30 cellular contexts compared by ENCODE assay signal in the genomic region with DNA sequence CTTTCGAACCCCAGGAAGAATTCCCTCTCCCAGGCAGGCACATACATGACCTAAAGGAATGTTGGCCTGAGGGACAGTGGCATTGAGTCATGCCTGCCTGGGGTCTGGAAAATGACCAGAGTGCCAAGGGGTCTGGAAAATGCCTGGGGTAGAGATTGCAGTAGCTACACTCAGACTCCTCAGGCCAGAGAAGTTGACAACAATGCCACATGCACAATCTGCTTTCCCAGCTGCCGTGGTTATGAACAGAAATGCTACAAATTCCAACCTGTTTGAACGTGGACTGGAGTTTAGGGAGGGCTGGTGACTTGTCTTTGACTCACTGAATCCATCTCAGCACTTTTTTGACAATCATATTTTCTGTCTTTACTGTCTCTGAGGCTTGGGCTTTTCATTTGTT.
DNase-seq lines count a peak whose midpoint lies in the region; ATAC-seq, FAIRE-seq and TF ChIP-seq lines count a peak whose summit lies in the region.
"Had no signal": no experiment of that assay in that cellular context is flagged by ENCODE, and none has a peak within 500 bp of the region (broad histone marks: within the 10 kb centered on the region; RNA-seq: fewer than 3 reads in every experiment).

No MANE protein-coding gene starts in this region.

- H3K27ac Mint-ChIP-seq in activated naive CD8-positive, alpha-beta T cell treated with anti-CD3 and anti-CD28 coated beads for 36 hours: no peak overlapping the region
- H3K27ac Mint-ChIP-seq in mesothelial cell of epicardium: no peak overlapping the region
- H3K27ac Mint-ChIP-seq: activated CD8-positive, alpha-beta T cell treated with anti-CD3 and anti-CD28 coated beads for 36 hours; activated naive CD4-positive, alpha-beta T cell treated with anti-CD3 and anti-CD28 coated beads, Interleukin-2, amount 50 U/mL, for 24 hours; naive thymus-derived CD8-positive, alpha-beta T cell; T-helper 1 cell treated with Interleukin-12 subunit alpha and Interleukin-12 subunit beta and Interleukin-4 antibody, amounts not matched to agents 30 μg/mL and 1 μg/mL, for 36 hours; WTC11 had no signal

- H3K4me3 ChIP-seq in trophoblast cell (ENCODE audit: low read depth, low read length) (no peak overlapping the region), HepG2 (replicated peaks in 1 of 3; ENCODE audit: insufficient read depth in 1 of 3, low read depth in 2 of 3, low read length in 3 of 3) (no peak overlapping the region)
- H3K4me3 ChIP-seq: BLaER1, cardiac muscle cell, K562, lower lobe of right lung, SJCRH30 had no signal

- H4K12ac ChIP-seq in trophoblast cell (ENCODE audit: low read depth, low read length): no peak overlapping the region

- H3K4me3 Mint-ChIP-seq in activated naive CD8-positive, alpha-beta T cell treated with anti-CD3 and anti-CD28 coated beads for 36 hours: no peak overlapping the region
- no peak overlapping the region for H3K4me3 Mint-ChIP-seq in mesothelial cell of epicardium
- H3K4me3 Mint-ChIP-seq: activated CD8-positive, alpha-beta T cell treated with anti-CD3 and anti-CD28 coated beads for 36 hours; activated naive CD4-positive, alpha-beta T cell treated with anti-CD3 and anti-CD28 coated beads, Interleukin-2, amount 50 U/mL, for 24 hours; naive thymus-derived CD8-positive, alpha-beta T cell; T-helper 1 cell treated with Interleukin-12 subunit alpha and Interleukin-12 subunit beta and Interleukin-4 antibody, amounts not matched to agents 30 μg/mL and 1 μg/mL, for 36 hours; WTC11 had no signal

- no peak overlapping the region for H3K18ac ChIP-seq in trophoblast cell (ENCODE audit: low read length)

- H3K4me2 ChIP-seq in trophoblast cell (ENCODE audit: low read length) (no peak overlapping the region), HepG2 (ENCODE audit: low read depth, low read length) (no peak overlapping the region)
- H3K4me2 ChIP-seq: BLaER1 had no signal

- no peak overlapping the region for H3K4ac ChIP-seq in trophoblast cell (ENCODE audit: low read depth, low read length)

- H3K27me3 Mint-ChIP-seq in activated naive CD8-positive, alpha-beta T cell treated with anti-CD3 and anti-CD28 coated beads for 36 hours: no peaks in the 10 kb centered on the region
- no peaks in the 10 kb centered on the region for H3K27me3 Mint-ChIP-seq in mesothelial cell of epicardium (ENCODE audit: low read depth)
- H3K27me3 Mint-ChIP-seq: activated CD8-positive, alpha-beta T cell treated with anti-CD3 and anti-CD28 coated beads for 36 hours; activated naive CD4-positive, alpha-beta T cell treated with anti-CD3 and anti-CD28 coated beads, Interleukin-2, amount 50 U/mL, for 24 hours; naive thymus-derived CD8-positive, alpha-beta T cell had no signal

- WGBS in trophoblast cell (ENCODE audit: extremely low coverage, insufficient coverage, insufficient read length): no CpG with 5 or more reads among the region's 3 CpGs
- 0% methylated on average over 3 of the region's 3 CpGs for WGBS in HepG2 (ENCODE audit: low lambda C conversion rate)

- H2BK12ac ChIP-seq in trophoblast cell (ENCODE audit: low read length): no peak overlapping the region

- no peak overlapping the region for H4K8ac ChIP-seq in trophoblast cell (ENCODE audit: low read depth, low read length)

- H3K79me2 ChIP-seq in trophoblast cell (ENCODE audit: control insufficient read depth, insufficient read depth, low read length, poor library complexity): no peaks in the 10 kb centered on the region
- no peaks in the 10 kb centered on the region for H3K79me2 ChIP-seq in HepG2 (ENCODE audit: insufficient read depth, low read length)

- no peak for ATAC-seq in HepG2
- ATAC-seq: activated CD8-positive, alpha-beta T cell treated with anti-CD3 and anti-CD28 coated beads for 36 hours; esophagus mucosa; K562; lower lobe of right lung; naive thymus-derived CD8-positive, alpha-beta T cell; WTC11 had no signal

- FAIRE-seq in H54 (lab: Jason Lieb, UNC) (peak; percentile 87), HepG2 (lab: Jason Lieb, UNC) (no peak)
- FAIRE-seq: GM12891, K562, small intestine had no signal

- H3K27ac ChIP-seq in epithelial cell of prostate: peak overlapping the region; percentile 27
- H3K27ac ChIP-seq in trophoblast cell (ENCODE audit: low read depth, low read length): peak overlapping the region; percentile 47
- no peak overlapping the region for H3K27ac ChIP-seq in HepG2 (ENCODE audit: extremely low read length, insufficient read depth, low read length)
- H3K27ac ChIP-seq: BLaER1, cardiac muscle cell, lower lobe of right lung, SJCRH30 had no signal

- peaks cover 9 to 19% of the 10 kb centered on the region in 2 experiments for H3K4me1 ChIP-seq in trophoblast cell (ENCODE audit: control insufficient read depth in 1 of 2, insufficient read depth in 2 of 2, low read length in 2 of 2)
- H3K4me1 ChIP-seq in HepG2 (ENCODE audit: insufficient read depth, low read length): no peaks in the 10 kb centered on the region
- H3K4me1 ChIP-seq: BLaER1, lower lobe of right lung, SJCRH30 had no signal

- H2AFZ ChIP-seq in trophoblast cell (ENCODE audit: insufficient read depth, low read length, poor library complexity) (no peak overlapping the region), HepG2 (ENCODE audit: low read length) (no peak overlapping the region)

- no TSS peak for BruUV-seq in HepG2 (replicated peaks; lab: Mats Ljungman, UMichigan)

- no peak overlapping the region for H3K14ac ChIP-seq in trophoblast cell (ENCODE audit: low read length)

- CTCF ChIA-PET in HepG2 (lab: Yijun Ruan, JAX; ENCODE audit: low intra/inter-chr PET ratio, low total read pairs): no interaction called here

- H2BK120ac ChIP-seq in trophoblast cell (ENCODE audit: insufficient read depth, low read length, poor library complexity): no peak overlapping the region

- TF ChIP-seq RAD21 in HepG2 (CRISPR knock-in tag; IDR thresholded peaks at IDR 0.05): no peak

- TF ChIP-seq POLR2A in H54 (IDR thresholded peaks at IDR 0.05; ENCODE audit: low read depth, low read length): no peak
- TF ChIP-seq POLR2A in HepG2 (IDR thresholded peaks at IDR 0.05; ENCODE audit: insufficient read depth in 1 of 2, low read depth in 2 of 2, low read length in 2 of 2): no peak

- H2BK5ac ChIP-seq in trophoblast cell (ENCODE audit: low read depth, low read length, poor library complexity): no peak overlapping the region

- peaks cover 5% of the 10 kb centered on the region for H3K9me3 ChIP-seq in trophoblast cell (ENCODE audit: insufficient read depth, low read depth, low read length)
- H3K9me3 ChIP-seq in HepG2 (ENCODE audit: low read length): no peaks in the 10 kb centered on the region
- H3K9me3 ChIP-seq: lower lobe of right lung, SJCRH30 had no signal

- peak; percentile 39 for DNase-seq in H54 (ENCODE audit: insufficient read length, low spot score)
- DNase-seq in RPMI7951 (ENCODE audit: low read depth): peak; percentile 97
- peak; percentile 50 for DNase-seq in epithelial cell of prostate (ENCODE audit: low read depth, low spot score)
- DNase-seq in trophoblast cell: peak; percentile 91 to 94
- DNase-seq in NCI-H446 treated with DMSO at 0.1 percent for 48 hours (lab: John Stamatoyannopoulos, UW): no peak
- DNase-seq in HepG2 (ENCODE audit: low spot score): no peak
- no peak for DNase-seq in activated naive CD8-positive, alpha-beta T cell treated with anti-CD3 and anti-CD28 coated beads for 36 hours
- DNase-seq in mesothelial cell of epicardium (ENCODE audit: low spot score in 2 of 2, unreplicated experiment in 2 of 2): no peak
- DNase-seq: activated CD8-positive, alpha-beta T cell treated with anti-CD3 and anti-CD28 coated beads for 36 hours; activated T-cell treated with anti-CD3 and anti-CD28 coated beads, Interleukin-2, amount 50 U/mL, for 48 hours; Calu3; GF-D8; glutamatergic neuron; lower lobe of right lung; naive thymus-derived CD8-positive, alpha-beta T cell; NCI-H1092; NCI-H2081; NCI-H524 treated with DMSO at 0.1 percent for 48 hours; posterior cingulate gyrus; SJCRH30; small intestine; stimulated activated CD8-positive, alpha-beta memory T cell treated with anti-CD3 and anti-CD28 coated beads, Interleukin-4, amount 100 ng/mL, for 48 hours had no signal

- no peak overlapping the region for H4K91ac ChIP-seq in trophoblast cell (ENCODE audit: low read depth, low read length)

- H4K20me1 ChIP-seq in HepG2 (ENCODE audit: insufficient read depth, low read length): no peaks in the 10 kb centered on the region
- H4K20me1 ChIP-seq: BLaER1 had no signal

- no peak overlapping the region for H3K9ac ChIP-seq in trophoblast cell (ENCODE audit: low read length)
- H3K9ac ChIP-seq in HepG2 (ENCODE audit: insufficient read depth, low read depth, low read length): no peak overlapping the region
- H3K9ac ChIP-seq: BLaER1 had no signal

- H2AK5ac ChIP-seq in trophoblast cell (ENCODE audit: low read length): no peak overlapping the region

- no peaks in the 10 kb centered on the region for H3K4me1 Mint-ChIP-seq in activated naive CD8-positive, alpha-beta T cell treated with anti-CD3 and anti-CD28 coated beads for 36 hours
- no peaks in the 10 kb centered on the region for H3K4me1 Mint-ChIP-seq in mesothelial cell of epicardium
- H3K4me1 Mint-ChIP-seq: activated naive CD4-positive, alpha-beta T cell treated with anti-CD3 and anti-CD28 coated beads, Interleukin-2, amount 50 U/mL, for 24 hours; naive thymus-derived CD8-positive, alpha-beta T cell had no signal

- H3K27me3 ChIP-seq in trophoblast cell (ENCODE audit: insufficient read depth, low read length) (no peaks in the 10 kb centered on the region), HepG2 (ENCODE audit: control insufficient read depth in 1 of 2, insufficient read depth in 2 of 2, low read length in 2 of 2) (peaks cover 0 to 3% of the 10 kb centered on the region in 2 experiments; a peak in 2 of 5 replicates)
- H3K27me3 ChIP-seq: BLaER1, cardiac muscle cell, SJCRH30 had no signal

- no peak overlapping the region for H3K23ac ChIP-seq in trophoblast cell (ENCODE audit: low read length)

- H3K36me3 ChIP-seq in trophoblast cell (ENCODE audit: control insufficient read depth in 1 of 2, insufficient read depth in 2 of 2, low read length in 2 of 2) (no peaks in the 10 kb centered on the region), HepG2 (replicated peaks in 1 of 2; ENCODE audit: control insufficient read depth in 1 of 2, insufficient read depth in 2 of 2, low read length in 2 of 2) (no peaks in the 10 kb centered on the region)
- H3K36me3 ChIP-seq: BLaER1, cardiac muscle cell, lower lobe of right lung, SJCRH30 had no signal

- H3K9me3 Mint-ChIP-seq in activated naive CD8-positive, alpha-beta T cell treated with anti-CD3 and anti-CD28 coated beads for 36 hours: peaks cover 6% of the 10 kb centered on the region
- peaks cover 3% of the 10 kb centered on the region for H3K9me3 Mint-ChIP-seq in mesothelial cell of epicardium
- H3K9me3 Mint-ChIP-seq: activated naive CD4-positive, alpha-beta T cell treated with anti-CD3 and anti-CD28 coated beads, Interleukin-2, amount 50 U/mL, for 24 hours; T-helper 1 cell treated with Interleukin-12 subunit alpha and Interleukin-12 subunit beta and Interleukin-4 antibody, amounts not matched to agents 30 μg/mL and 1 μg/mL, for 36 hours had no signal

- in situ Hi-C loops in HepG2 (cut with HindIII; ENCODE audit: extremely low pct_ligation_motif_present, low pct_unique_long_range_greater_than_20kb): no loop called here

- TF ChIP-seq CTCF in HepG2 (CRISPR knock-in tag; IDR thresholded peaks at IDR 0.05) (no peak), mesothelial cell of epicardium (IDR thresholded peaks at IDR 0.05; ENCODE audit: unreplicated experiment) (no peak)

- intact Hi-C loops in HepG2 (cut with micrococcal nuclease; ENCODE audit: unreplicated experiment): no loop called here

- no peaks in the 10 kb centered on the region for H3K79me1 ChIP-seq in trophoblast cell (ENCODE audit: low read length)

- no peaks in the 10 kb centered on the region for H3K36me3 Mint-ChIP-seq in activated naive CD8-positive, alpha-beta T cell treated with anti-CD3 and anti-CD28 coated beads for 36 hours
- no peaks in the 10 kb centered on the region for H3K36me3 Mint-ChIP-seq in mesothelial cell of epicardium
- H3K36me3 Mint-ChIP-seq: activated naive CD4-positive, alpha-beta T cell treated with anti-CD3 and anti-CD28 coated beads, Interleukin-2, amount 50 U/mL, for 24 hours had no signal

- POLR2A ChIA-PET in HepG2 (lab: Yijun Ruan, JAX): no interaction called here

- TF ChIP-seq EP300 in HepG2 (IDR thresholded peaks at IDR 0.05; ENCODE audit: low read depth in 2 of 2, low read length in 2 of 2): no peak
- TF ChIP-seq EP300 in HepG2 (CRISPR knock-in tag; IDR thresholded peaks at IDR 0.05; ENCODE audit: borderline replicate concordance): no peak

Comparison
In these comparisons a context has a peak if more than half of its experiments do, and no peak if none do; other contexts are left out.
1. DNase-seq: peak in H54 (single experiment), RPMI7951 (single experiment), epithelial cell of prostate (single experiment) and trophoblast cell (2 of 2); none in NCI-H446 treated with DMSO at 0.1 percent for 48 hours (single experiment), HepG2 (single experiment), activated naive CD8-positive, alpha-beta T cell treated with anti-CD3 and anti-CD28 coated beads for 36 hours (single experiment) and mesothelial cell of epicardium (0 of 2).